Comparison of ENCODE assay signal across 13 cellular contexts in the genomic region with DNA sequence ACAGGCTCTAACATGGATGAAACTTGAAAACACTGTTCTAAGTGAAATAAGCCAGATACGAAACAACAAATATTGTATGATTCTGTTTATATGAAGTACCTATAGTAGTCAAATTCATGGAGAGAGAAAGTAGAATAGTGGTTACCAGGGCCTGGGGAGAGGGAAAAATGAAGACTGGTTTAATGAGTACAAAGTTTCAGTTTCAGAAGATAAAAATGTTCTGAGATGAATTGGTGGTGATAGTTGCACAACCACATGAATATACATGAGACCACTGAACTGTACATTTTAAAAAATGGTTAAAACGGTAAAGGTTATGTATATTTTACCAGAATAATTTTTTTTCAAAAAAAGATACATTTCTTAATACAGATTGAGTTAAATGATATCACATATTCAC.
DNase-seq lines count a peak whose midpoint lies in the region; ATAC-seq and TF ChIP-seq lines count a peak whose summit lies in the region.
"Had no signal": no experiment of that assay in that cellular context is flagged by ENCODE, and none has a peak within 500 bp of the region (broad histone marks: within the 10 kb centered on the region; RNA-seq: fewer than 3 reads in every experiment).

No MANE protein-coding gene starts in this region.

- no peak overlapping the region for H3K27ac Mint-ChIP-seq in natural killer cell treated with Interleukin-12 subunit alpha and Interleukin-12 subunit beta and Interleukin-15 and Interleukin-18, amount 100 ng/mL, for 72 hours
- H3K27ac Mint-ChIP-seq in natural killer cell: no peak overlapping the region
- H3K27ac Mint-ChIP-seq in T-helper 2 cell treated with Interferon-gamma antibody and Interleukin-4, amounts not matched to agents 5 μg/mL and 100 μg/mL, for 36 hours: no peak overlapping the region

- DNase-seq in natural killer cell treated with Interleukin-12 subunit alpha and Interleukin-12 subunit beta and Interleukin-15 and Interleukin-18, amount 100 ng/mL, for 72 hours (ENCODE audit: low spot score): no peak
- DNase-seq in natural killer cell (no peak), SHP77 (lab: John Stamatoyannopoulos, UW) (no peak), left lobe of liver (ENCODE audit: low spot score) (no peak)
- no peak for DNase-seq in stimulated activated CD4-positive, alpha-beta T cell treated with anti-CD3 and anti-CD28 coated beads, Interleukin-1b, Interleukin-23, amount 100 ng/mL, for 48 hours
- no peak for DNase-seq in T-helper 2 cell treated with Interferon-gamma antibody and Interleukin-4, amounts not matched to agents 5 μg/mL and 100 μg/mL, for 36 hours (ENCODE audit: low spot score)
- DNase-seq: activated T-cell treated with anti-CD3 and anti-CD28 coated beads, Interleukin-2, amount 50 U/mL, for 1 hour; DMS 273 treated with DMSO at 0.1 percent for 48 hours; head of caudate nucleus; lower lobe of right lung; NCI-H226 had no signal

- intact Hi-C loops in natural killer cell (cut with micrococcal nuclease): no loop called here

- H3K4me3 Mint-ChIP-seq in natural killer cell treated with Interleukin-12 subunit alpha and Interleukin-12 subunit beta and Interleukin-15 and Interleukin-18, amount 100 ng/mL, for 72 hours: no peak overlapping the region
- no peak overlapping the region for H3K4me3 Mint-ChIP-seq in natural killer cell
- H3K4me3 Mint-ChIP-seq in T-helper 2 cell treated with Interferon-gamma antibody and Interleukin-4, amounts not matched to agents 5 μg/mL and 100 μg/mL, for 36 hours: no peak overlapping the region

- no peaks in the 10 kb centered on the region for H3K36me3 Mint-ChIP-seq in natural killer cell treated with Interleukin-12 subunit alpha and Interleukin-12 subunit beta and Interleukin-15 and Interleukin-18, amount 100 ng/mL, for 72 hours
- no peaks in the 10 kb centered on the region for H3K36me3 Mint-ChIP-seq in natural killer cell
- no peaks in the 10 kb centered on the region for H3K36me3 Mint-ChIP-seq in T-helper 2 cell treated with Interferon-gamma antibody and Interleukin-4, amounts not matched to agents 5 μg/mL and 100 μg/mL, for 36 hours (ENCODE audit: low read depth)

- no peaks in the 10 kb centered on the region for H3K4me1 Mint-ChIP-seq in natural killer cell treated with Interleukin-12 subunit alpha and Interleukin-12 subunit beta and Interleukin-15 and Interleukin-18, amount 100 ng/mL, for 72 hours (ENCODE audit: low read depth in 2 of 2)
- H3K4me1 Mint-ChIP-seq in natural killer cell: no peaks in the 10 kb centered on the region
- no peaks in the 10 kb centered on the region for H3K4me1 Mint-ChIP-seq in T-helper 2 cell treated with Interferon-gamma antibody and Interleukin-4, amounts not matched to agents 5 μg/mL and 100 μg/mL, for 36 hours (ENCODE audit: low read depth)

- TF ChIP-seq CTCF in natural killer cell (IDR thresholded peaks at IDR 0.05): no peak

- peaks cover 16 to 22% of the 10 kb centered on the region in 2 donors for H3K27me3 Mint-ChIP-seq in natural killer cell treated with Interleukin-12 subunit alpha and Interleukin-12 subunit beta and Interleukin-15 and Interleukin-18, amount 100 ng/mL, for 72 hours
- peaks cover 13 to 18% of the 10 kb centered on the region in 2 donors for H3K27me3 Mint-ChIP-seq in natural killer cell (ENCODE audit: low read depth in 2 of 2)
- H3K27me3 Mint-ChIP-seq in T-helper 2 cell treated with Interferon-gamma antibody and Interleukin-4, amounts not matched to agents 5 μg/mL and 100 μg/mL, for 36 hours (ENCODE audit: low read depth): no peaks in the 10 kb centered on the region

- peak; percentile 53 to 64 for ATAC-seq in natural killer cell treated with Interleukin-12 subunit alpha and Interleukin-12 subunit beta and Interleukin-15 and Interleukin-18, amount 100 ng/mL, for 72 hours
- ATAC-seq in natural killer cell (no peak), HG02610 (IDR thresholded peaks at IDR 0.05; ENCODE audit: unreplicated experiment) (peak; percentile 98), HG03342 (IDR thresholded peaks at IDR 0.05; ENCODE audit: unreplicated experiment) (peak; percentile 92), left lobe of liver (no peak)
- ATAC-seq: lower lobe of right lung had no signal

- no peaks in the 10 kb centered on the region for H3K9me3 Mint-ChIP-seq in natural killer cell treated with Interleukin-12 subunit alpha and Interleukin-12 subunit beta and Interleukin-15 and Interleukin-18, amount 100 ng/mL, for 72 hours
- H3K9me3 Mint-ChIP-seq in natural killer cell: no peaks in the 10 kb centered on the region
- no peaks in the 10 kb centered on the region for H3K9me3 Mint-ChIP-seq in T-helper 2 cell treated with Interferon-gamma antibody and Interleukin-4, amounts not matched to agents 5 μg/mL and 100 μg/mL, for 36 hours

Comparison
In these comparisons a context has a peak if more than half of its experiments do, and no peak if none do; other contexts are left out.
1. ATAC-seq: peak in natural killer cell treated with Interleukin-12 subunit alpha and Interleukin-12 subunit beta and Interleukin-15 and Interleukin-18, amount 100 ng/mL, for 72 hours (2 of 2), HG02610 (single experiment) and HG03342 (single experiment); none in natural killer cell (0 of 3) and left lobe of liver (single experiment).